8 cellular contexts compared by ENCODE assay signal in genomic region chr10:132570771-132571564, GRCh38. TPM values are rescaled to one million over a fixed set of nuclear protein-coding genes. Genes with fewer than 3 reads are reported as not detected.
DNase-seq lines count a peak whose midpoint lies in the region; ATAC-seq and TF ChIP-seq lines count a peak whose summit lies in the region.

No MANE protein-coding gene starts in this region.

- H3K79me2 ChIP-seq in mammary epithelial cell (ENCODE audit: insufficient read depth, low read length): peaks cover 26% of the 10 kb centered on the region

- peaks cover 28% of the 10 kb centered on the region for H3K4me1 ChIP-seq in mammary epithelial cell (ENCODE audit: insufficient read depth, low read length)
- peaks cover 35 to 44% (median 37%) of the 10 kb centered on the region in 4 donors for H3K4me1 ChIP-seq in transverse colon
- peaks cover 30% of the 10 kb centered on the region for H3K4me1 ChIP-seq in testis

- TF ChIP-seq CTCF in mammary epithelial cell (conservative IDR thresholded peaks at IDR 0.05 in 1 of 2, IDR thresholded peaks at IDR 0.05 in 1 of 2; ENCODE audit: extremely low read depth in 1 of 2, insufficient read depth in 1 of 2, low read depth in 1 of 2, low read length in 2 of 2): no peak
- no peak for TF ChIP-seq CTCF in transverse colon (IDR thresholded peaks at IDR 0.05)
- TF ChIP-seq CTCF in progenitor cell of endocrine pancreas (IDR thresholded peaks at IDR 0.05; ENCODE audit: unreplicated experiment): no peak
- no peak for TF ChIP-seq CTCF in testis (IDR thresholded peaks at IDR 0.05)

- no peaks in the 10 kb centered on the region for H3K36me3 Mint-ChIP-seq in progenitor cell of endocrine pancreas (ENCODE audit: insufficient read depth)

- in situ Hi-C loops in mammary epithelial cell (cut with MboI; ENCODE audit: low sequenced_read_pairs in 2 of 2) (no loop called here), transverse colon (cut with MboI; ENCODE audit: low pct_ligation_motif_present in 1 of 4, low pct_unique_long_range_greater_than_20kb in 1 of 4, low sequenced_read_pairs in 3 of 4) (no loop called here)

- H3K9me3 ChIP-seq in mammary epithelial cell (replicated peaks; ENCODE audit: insufficient read depth, low read length) (no peaks in the 10 kb centered on the region), transverse colon (no peaks in the 10 kb centered on the region), testis (no peaks in the 10 kb centered on the region)

- BruUV-seq in mammary epithelial cell (replicated peaks; lab: Mats Ljungman, UMichigan): no TSS peak

- no peak overlapping the region for H3K9ac ChIP-seq in mammary epithelial cell (ENCODE audit: insufficient read depth, low read length)

- H3K27me3 ChIP-seq in mammary epithelial cell (ENCODE audit: insufficient read depth, low read length) (no peaks in the 10 kb centered on the region), transverse colon (no peaks in the 10 kb centered on the region), testis (no peaks in the 10 kb centered on the region)

- H3K9me3 Mint-ChIP-seq in progenitor cell of endocrine pancreas (ENCODE audit: low read depth): no peaks in the 10 kb centered on the region

- H3K4me2 ChIP-seq in mammary epithelial cell (ENCODE audit: insufficient read depth, low read depth, low read length): peak overlapping the region; percentile 91

- no peak for TF ChIP-seq EP300 in transverse colon (IDR thresholded peaks at IDR 0.05; ENCODE audit: low read depth)

- peak; percentile 43 for DNase-seq in HT-29 (ENCODE audit: low spot score)
- DNase-seq in mammary epithelial cell: peak; percentile 74
- peak; percentile 79 for DNase-seq in transverse colon
- no peak for DNase-seq in activated CD4-positive, CD25-positive, alpha-beta regulatory T cell (lab: John Stamatoyannopoulos, UW)
- no peak for DNase-seq in progenitor cell of endocrine pancreas (ENCODE audit: low spot score, unreplicated experiment)
- DNase-seq in testis: no peak

- H3K27me3 Mint-ChIP-seq in progenitor cell of endocrine pancreas: no peaks in the 10 kb centered on the region

- H3K4me3 ChIP-seq in mammary epithelial cell (replicated peaks in 1 of 3; ENCODE audit: insufficient read depth in 1 of 3, low read depth in 2 of 3, low read length in 3 of 3) (peak overlapping the region; percentile 4 to 52 (median 49)), transverse colon (no peak overlapping the region), testis (no peak overlapping the region)

- intact Hi-C loops in mammary epithelial cell (cut with micrococcal nuclease) (loop anchor here (5.0 kb wide), 1 partner anchor 114 kb away; no protein-coding TSS in a partner anchor), transverse colon (cut with DNase I; ENCODE audit: low total_unique reads) (no loop called here), testis (cut with DNase I; ENCODE audit: low total_unique reads) (no loop called here)

- ATAC-seq in GM18498 (IDR thresholded peaks at IDR 0.05; ENCODE audit: unreplicated experiment) (peak; percentile 65), GM21576 (IDR thresholded peaks at IDR 0.05; ENCODE audit: unreplicated experiment) (peak; percentile 40)

- H3K27ac ChIP-seq in mammary epithelial cell (ENCODE audit: insufficient read depth, low read depth, low read length) (peak overlapping the region; percentile 1), transverse colon (peak overlapping the region in 2 of 4 donors; percentile 51 to 61), testis (no peak overlapping the region)

- no peaks in the 10 kb centered on the region for H4K20me1 ChIP-seq in mammary epithelial cell (ENCODE audit: insufficient read depth, low read length)

- dilution Hi-C loops in mammary epithelial cell (cut with HindIII; ENCODE audit: low sequenced_read_pairs): no loop called here

- CTCF ChIA-PET in mammary epithelial cell (lab: Charles Lee; ENCODE audit: low non-redundant PET): interaction anchor here (0.6 kb wide), 1 partner anchor 73 kb away, joined by 3 read pairs; no protein-coding TSS in a partner anchor

- no peaks in the 10 kb centered on the region for H3K36me3 ChIP-seq in mammary epithelial cell (ENCODE audit: insufficient read depth, low read length)
- H3K36me3 ChIP-seq in transverse colon: no peaks in the 10 kb centered on the region
- H3K36me3 ChIP-seq in testis (ENCODE audit: low read depth, missing control alignments): no peaks in the 10 kb centered on the region

- H3K4me3 Mint-ChIP-seq in progenitor cell of endocrine pancreas (ENCODE audit: low read depth): no peak overlapping the region

- H3K4me1 Mint-ChIP-seq in progenitor cell of endocrine pancreas (ENCODE audit: low read depth): peaks cover 12% of the 10 kb centered on the region

- 8% methylated on average over 12 of the region's 25 CpGs for WGBS in mammary epithelial cell (ENCODE audit: low coverage, missing lambda C conversion rate)
- WGBS in transverse colon (ENCODE audit: low coverage in 1 of 2), 2 donors: 40 to 60% methylated on average over 1 to 15 of the region's 25 CpGs
- 77 to 80% methylated on average over 13 to 23 of the region's 25 CpGs for WGBS in testis, 2 donors

- peak overlapping the region; percentile 74 for H2AFZ ChIP-seq in mammary epithelial cell (ENCODE audit: low read depth, low read length)

- TF ChIP-seq POLR2A in transverse colon (IDR thresholded peaks at IDR 0.05) (no peak), testis (IDR thresholded peaks at IDR 0.05) (no peak)

- no peak overlapping the region for H3K27ac Mint-ChIP-seq in progenitor cell of endocrine pancreas

RNA-seq across cellular contexts. Expression of gene INPP5A, which starts 33.4 kb away (rescaled TPM):
- total RNA-seq in HT-29 (2014; rRNA removed; shearing (Covaris generic)): 18.0 and 22.7 TPM in 2 replicates
- total RNA-seq in mammary epithelial cell (10 to 100 TPM; 18.0 to 18.7 TPM), transverse colon (10 to 100 TPM; 34.8 to 80.8 (median 52.8) TPM), progenitor cell of endocrine pancreas (30.0 and 30.6 TPM in 2 replicates), testis (100 to 1,000 TPM in 1 of 2 donors, 10 to 100 TPM in 1; 73.0 to 103 TPM)
- polyA plus RNA-seq in mammary epithelial cell (17.3 TPM), testis (ENCODE audit: insufficient read depth, low read depth, low replicate concordance) (54.1 TPM)
- 18.8 TPM for polyA minus RNA-seq in mammary epithelial cell

Comparison
In these comparisons a context has a peak if more than half of its experiments do, and no peak if none do; other contexts are left out.
1. DNase-seq: peak in HT-29 (single experiment), mammary epithelial cell (single experiment) and transverse colon (single experiment); none in activated CD4-positive, CD25-positive, alpha-beta regulatory T cell (0 of 4), progenitor cell of endocrine pancreas (single experiment) and testis (single experiment).
2. H3K4me3 ChIP-seq: peak in mammary epithelial cell (3 of 3); none in transverse colon (0 of 4) and testis (0 of 2).